1 cellular context compared by ENCODE assay signal in the genomic region with DNA sequence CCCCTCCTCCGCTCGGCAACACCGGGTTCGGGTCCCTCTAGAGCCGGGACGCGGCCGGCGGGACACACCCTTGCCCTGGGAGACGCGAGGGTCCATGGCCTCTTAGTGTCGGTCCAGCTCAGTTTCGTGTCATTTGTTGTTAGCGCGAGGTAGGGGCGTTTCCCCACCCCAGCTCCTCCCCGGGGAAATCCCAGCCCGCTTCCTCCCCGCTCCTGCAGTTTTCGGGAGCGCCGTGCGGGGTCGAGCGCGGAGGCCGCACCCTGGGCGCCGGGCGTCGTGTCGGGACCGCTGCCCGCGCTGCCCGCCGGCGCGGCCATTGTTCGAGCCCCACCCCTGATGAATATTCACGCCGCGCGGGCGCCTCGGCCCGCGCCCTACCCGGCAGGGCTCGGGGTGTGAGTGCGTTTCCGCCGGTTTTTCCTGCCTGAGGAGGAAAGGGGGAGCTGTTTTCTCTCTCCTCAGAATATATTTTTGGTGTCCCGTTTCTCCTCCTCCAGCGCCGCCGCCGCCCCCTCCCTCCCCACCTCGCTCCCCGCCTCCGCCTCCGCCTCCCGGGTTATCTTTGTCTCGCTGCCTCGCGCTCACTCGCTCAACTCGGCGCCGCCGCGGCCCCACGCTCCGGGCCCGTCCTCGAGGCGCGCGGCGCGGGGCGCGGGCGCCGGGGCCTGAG.
TF ChIP-seq lines count a peak whose summit lies in the region.

Gene MAP4K4, plus strand, starts transcription at position 584 of the 670 bp plus-strand sequence. CDS start 374 bp downstream, outside the sequence.

TF ChIP-seq in HepG2, 621 proteins besides CTCF, POLR2A, EP300 and RAD21 (continued from another document and continues in another):
- TF ChIP-seq POGK (CRISPR knock-in tag; conservative IDR thresholded peaks at IDR 0.05): peak; percentile 78; the same call in 1 of the 2 replicates
- TF ChIP-seq REPIN1 (CRISPR knock-in tag; IDR thresholded peaks at IDR 0.05; ENCODE audit: borderline replicate concordance, low read depth): peak; percentile 64; the same call in 1 of the 2 replicates
- peak; percentile 82; the same call in 1 of the 2 replicates for TF ChIP-seq ZSCAN31 (CRISPR knock-in tag; IDR thresholded peaks at IDR 0.05; ENCODE audit: low read depth)
- TF ChIP-seq ZNF446 (CRISPR knock-in tag; IDR thresholded peaks at IDR 0.05): peak; percentile 61; the same call in 1 of the 2 replicates
- TF ChIP-seq SP2 (CRISPR knock-in tag; IDR thresholded peaks at IDR 0.05): no peak; the same call in 1 of the 2 replicates
- no peak for TF ChIP-seq MTF1 (CRISPR knock-in tag; IDR thresholded peaks at IDR 0.05)
- TF ChIP-seq TMF1 (CRISPR knock-in tag; IDR thresholded peaks at IDR 0.05; ENCODE audit: low read depth): no peak
- peak; percentile 37; the same call in 1 of the 2 replicates for TF ChIP-seq IRF2 (CRISPR knock-in tag; IDR thresholded peaks at IDR 0.05)
- peak; percentile 33; the same call in 1 of the 2 replicates for TF ChIP-seq ZBTB20 (CRISPR knock-in tag; IDR thresholded peaks at IDR 0.05; ENCODE audit: borderline replicate concordance, low read depth)
- TF ChIP-seq, protein P1, sequence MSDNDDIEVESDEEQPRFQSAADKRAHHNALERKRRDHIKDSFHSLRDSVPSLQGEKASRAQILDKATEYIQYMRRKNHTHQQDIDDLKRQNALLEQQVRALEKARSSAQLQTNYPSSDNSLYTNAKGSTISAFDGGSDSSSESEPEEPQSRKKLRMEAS (IDR thresholded peaks at IDR 0.05): peak; percentile 91
- TF ChIP-seq ZNF253 (CRISPR knock-in tag; IDR thresholded peaks at IDR 0.05; ENCODE audit: borderline replicate concordance): 0 out of 2 replicates have a peak, but pooled peaks have one; percentile 34
- peak; percentile 69 for TF ChIP-seq SAP130 (CRISPR knock-in tag; IDR thresholded peaks at IDR 0.05; ENCODE audit: low read depth)
- no peak for TF ChIP-seq GABPA (IDR thresholded peaks at IDR 0.05; ENCODE audit: low read depth, low read length)
- no peak for TF ChIP-seq GABPA (CRISPR knock-in tag; IDR thresholded peaks at IDR 0.05; ENCODE audit: low read depth)
- peak; percentile 4; the same call in 1 of the 2 replicates for TF ChIP-seq TBX3 (IDR thresholded peaks at IDR 0.05; ENCODE audit: borderline replicate concordance)
- TF ChIP-seq ZNF772 (CRISPR knock-in tag; IDR thresholded peaks at IDR 0.05): peak; percentile 85; the same call in 1 of the 2 replicates
- no peak for TF ChIP-seq HNRNPH1 (optimal IDR thresholded peaks at IDR 0.05; ENCODE audit: low read depth, low read length)
- TF ChIP-seq IRX3 (CRISPR knock-in tag; IDR thresholded peaks at IDR 0.05; ENCODE audit: borderline replicate concordance, low read depth): 0 out of 2 replicates have a peak, but pooled peaks have one; percentile 71
- TF ChIP-seq ZBTB3 (CRISPR knock-in tag; IDR thresholded peaks at IDR 0.05; ENCODE audit: borderline replicate concordance, low read depth): peak; percentile 15; the same call in 1 of the 2 replicates
- peak; percentile 94 for TF ChIP-seq ETV6 (CRISPR knock-in tag; conservative IDR thresholded peaks at IDR 0.05)
- TF ChIP-seq MAF1 (CRISPR knock-in tag; IDR thresholded peaks at IDR 0.05; ENCODE audit: borderline replicate concordance): 0 out of 2 replicates have a peak, but pooled peaks have one; percentile 7
- TF ChIP-seq ZNF501 (CRISPR knock-in tag; IDR thresholded peaks at IDR 0.05): peak; percentile 63
- TF ChIP-seq, protein P2, sequence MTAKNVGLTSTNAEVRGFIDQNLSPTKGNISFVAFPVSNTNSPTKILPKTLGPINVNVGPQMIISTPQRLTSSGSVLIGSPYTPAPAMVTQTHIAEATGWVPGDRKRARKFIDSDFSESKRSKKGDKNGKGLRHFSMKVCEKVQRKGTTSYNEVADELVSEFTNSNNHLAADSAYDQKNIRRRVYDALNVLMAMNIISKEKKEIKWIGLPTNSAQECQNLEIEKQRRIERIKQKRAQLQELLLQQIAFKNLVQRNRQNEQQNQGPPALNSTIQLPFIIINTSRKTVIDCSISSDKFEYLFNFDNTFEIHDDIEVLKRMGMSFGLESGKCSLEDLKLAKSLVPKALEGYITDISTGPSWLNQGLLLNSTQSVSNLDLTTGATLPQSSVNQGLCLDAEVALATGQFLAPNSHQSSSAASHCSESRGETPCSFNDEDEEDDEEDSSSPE (CRISPR knock-in tag; IDR thresholded peaks at IDR 0.05): peak; percentile 83
- no peak for TF ChIP-seq KAT8 (CRISPR knock-in tag; IDR thresholded peaks at IDR 0.05)
- TF ChIP-seq, protein P3, sequence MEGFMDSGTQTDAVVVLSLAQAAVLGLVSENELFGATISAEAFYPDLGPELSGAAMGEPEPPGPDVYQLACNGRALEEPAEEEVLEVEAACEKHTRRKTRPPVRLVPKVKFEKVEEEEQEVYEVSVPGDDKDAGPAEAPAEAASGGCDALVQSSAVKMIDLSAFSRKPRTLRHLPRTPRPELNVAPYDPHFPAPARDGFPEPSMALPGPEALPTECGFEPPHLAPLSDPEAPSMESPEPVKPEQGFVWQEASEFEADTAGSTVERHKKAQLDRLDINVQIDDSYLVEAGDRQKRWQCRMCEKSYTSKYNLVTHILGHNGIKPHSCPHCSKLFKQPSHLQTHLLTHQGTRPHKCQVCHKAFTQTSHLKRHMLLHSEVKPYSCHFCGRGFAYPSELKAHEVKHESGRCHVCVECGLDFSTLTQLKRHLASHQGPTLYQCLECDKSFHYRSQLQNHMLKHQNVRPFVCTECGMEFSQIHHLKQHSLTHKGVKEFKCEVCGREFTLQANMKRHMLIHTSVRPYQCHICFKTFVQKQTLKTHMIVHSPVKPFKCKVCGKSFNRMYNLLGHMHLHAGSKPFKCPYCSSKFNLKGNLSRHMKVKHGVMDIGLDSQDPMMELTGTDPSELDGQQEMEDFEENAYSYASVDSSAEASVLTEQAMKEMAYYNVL (CRISPR knock-in tag; IDR thresholded peaks at IDR 0.05; ENCODE audit: borderline replicate concordance): peak; percentile 56; the same call in 1 of the 2 replicates
- TF ChIP-seq MXI1 (IDR thresholded peaks at IDR 0.05; ENCODE audit: borderline replicate concordance, low read depth, low read length): peak; percentile 62; the same call in 1 of the 3 replicates
- TF ChIP-seq JUNB (CRISPR knock-in tag; IDR thresholded peaks at IDR 0.05; ENCODE audit: borderline replicate concordance): no peak; the same call in 1 of the 2 replicates
- 0 out of 2 replicates have a peak, but pooled peaks have one; percentile 33 for TF ChIP-seq PPARG (CRISPR knock-in tag; conservative IDR thresholded peaks at IDR 0.05)
- TF ChIP-seq SOX5 (CRISPR knock-in tag; IDR thresholded peaks at IDR 0.05; ENCODE audit: borderline replicate concordance): peak; percentile 79; the same call in 1 of the 2 replicates
- 0 out of 2 replicates have a peak, but pooled peaks have one; percentile 68 for TF ChIP-seq ATF6 (CRISPR knock-in tag; conservative IDR thresholded peaks at IDR 0.05)
- TF ChIP-seq REL (CRISPR knock-in tag; conservative IDR thresholded peaks at IDR 0.05): peak; percentile 71; the same call in 1 of the 2 replicates
- TF ChIP-seq ZMAT3 (CRISPR knock-in tag; conservative IDR thresholded peaks at IDR 0.05): peak; percentile 71; the same call in 1 of the 2 replicates
- TF ChIP-seq SPEN (CRISPR knock-in tag; IDR thresholded peaks at IDR 0.05; ENCODE audit: low read depth): peak; percentile 58; the same call in 1 of the 2 replicates
- TF ChIP-seq BRCA1 (CRISPR knock-in tag; IDR thresholded peaks at IDR 0.05): no peak
- 0 out of 2 replicates have a peak, but pooled peaks have one; percentile 58 for TF ChIP-seq KDM4B (CRISPR knock-in tag; IDR thresholded peaks at IDR 0.05)
- TF ChIP-seq ZBTB44 (CRISPR knock-in tag; IDR thresholded peaks at IDR 0.05): peak; percentile 70; the same call in 1 of the 2 replicates
- TF ChIP-seq U2AF2 (IDR thresholded peaks at IDR 0.05; ENCODE audit: low read depth, low read length): no peak
- peak; percentile 41 for TF ChIP-seq FOSL2 (CRISPR knock-in tag; IDR thresholded peaks at IDR 0.05)
- no peak for TF ChIP-seq MATR3 (CRISPR knock-in tag; IDR thresholded peaks at IDR 0.05)
- peak; percentile 77; the same call in 1 of the 2 replicates for TF ChIP-seq ZNF512B (CRISPR knock-in tag; IDR thresholded peaks at IDR 0.05; ENCODE audit: borderline replicate concordance)
- TF ChIP-seq, protein P4, sequence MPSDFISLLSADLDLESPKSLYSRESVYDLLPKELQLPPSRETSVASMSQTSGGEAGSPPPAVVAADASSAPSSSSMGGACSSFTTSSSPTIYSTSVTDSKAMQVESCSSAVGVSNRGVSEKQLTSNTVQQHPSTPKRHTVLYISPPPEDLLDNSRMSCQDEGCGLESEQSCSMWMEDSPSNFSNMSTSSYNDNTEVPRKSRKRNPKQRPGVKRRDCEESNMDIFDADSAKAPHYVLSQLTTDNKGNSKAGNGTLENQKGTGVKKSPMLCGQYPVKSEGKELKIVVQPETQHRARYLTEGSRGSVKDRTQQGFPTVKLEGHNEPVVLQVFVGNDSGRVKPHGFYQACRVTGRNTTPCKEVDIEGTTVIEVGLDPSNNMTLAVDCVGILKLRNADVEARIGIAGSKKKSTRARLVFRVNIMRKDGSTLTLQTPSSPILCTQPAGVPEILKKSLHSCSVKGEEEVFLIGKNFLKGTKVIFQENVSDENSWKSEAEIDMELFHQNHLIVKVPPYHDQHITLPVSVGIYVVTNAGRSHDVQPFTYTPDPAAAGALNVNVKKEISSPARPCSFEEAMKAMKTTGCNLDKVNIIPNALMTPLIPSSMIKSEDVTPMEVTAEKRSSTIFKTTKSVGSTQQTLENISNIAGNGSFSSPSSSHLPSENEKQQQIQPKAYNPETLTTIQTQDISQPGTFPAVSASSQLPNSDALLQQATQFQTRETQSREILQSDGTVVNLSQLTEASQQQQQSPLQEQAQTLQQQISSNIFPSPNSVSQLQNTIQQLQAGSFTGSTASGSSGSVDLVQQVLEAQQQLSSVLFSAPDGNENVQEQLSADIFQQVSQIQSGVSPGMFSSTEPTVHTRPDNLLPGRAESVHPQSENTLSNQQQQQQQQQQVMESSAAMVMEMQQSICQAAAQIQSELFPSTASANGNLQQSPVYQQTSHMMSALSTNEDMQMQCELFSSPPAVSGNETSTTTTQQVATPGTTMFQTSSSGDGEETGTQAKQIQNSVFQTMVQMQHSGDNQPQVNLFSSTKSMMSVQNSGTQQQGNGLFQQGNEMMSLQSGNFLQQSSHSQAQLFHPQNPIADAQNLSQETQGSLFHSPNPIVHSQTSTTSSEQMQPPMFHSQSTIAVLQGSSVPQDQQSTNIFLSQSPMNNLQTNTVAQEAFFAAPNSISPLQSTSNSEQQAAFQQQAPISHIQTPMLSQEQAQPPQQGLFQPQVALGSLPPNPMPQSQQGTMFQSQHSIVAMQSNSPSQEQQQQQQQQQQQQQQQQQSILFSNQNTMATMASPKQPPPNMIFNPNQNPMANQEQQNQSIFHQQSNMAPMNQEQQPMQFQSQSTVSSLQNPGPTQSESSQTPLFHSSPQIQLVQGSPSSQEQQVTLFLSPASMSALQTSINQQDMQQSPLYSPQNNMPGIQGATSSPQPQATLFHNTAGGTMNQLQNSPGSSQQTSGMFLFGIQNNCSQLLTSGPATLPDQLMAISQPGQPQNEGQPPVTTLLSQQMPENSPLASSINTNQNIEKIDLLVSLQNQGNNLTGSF (CRISPR knock-in tag; IDR thresholded peaks at IDR 0.05): no peak; the same call in 1 of the 2 replicates
